8 cellular contexts compared by ENCODE assay signal in genomic region chr9:133742849-133743444, GRCh38. TPM values are rescaled to one million over a fixed set of nuclear protein-coding genes. Genes with fewer than 3 reads are reported as not detected.
DNase-seq lines count a peak whose midpoint lies in the region; ATAC-seq and TF ChIP-seq lines count a peak whose summit lies in the region.

No MANE protein-coding gene starts in this region.

- TF ChIP-seq CTCF in WI38 (IDR thresholded peaks at IDR 0.05; ENCODE audit: low read depth, low read length) (peak; percentile 99), breast epithelium (IDR thresholded peaks at IDR 0.05) (peak; percentile 81 to 94 (median 92))

- intact Hi-C loops in breast epithelium (cut with DNase I; ENCODE audit: low total_unique reads): no loop called here

- H3K9me3 ChIP-seq in breast epithelium: no peaks in the 10 kb centered on the region

- CTCF ChIA-PET in HEK293T (lab: Yijun Ruan, JAX): interaction anchor here (0.6 to 1.5 kb wide), 10 partner anchors 10 to 250 kb away, joined by 3 to 9 read pairs (median 3); no protein-coding TSS in a partner anchor

- H3K36me3 ChIP-seq in breast epithelium: no peaks in the 10 kb centered on the region

- TF ChIP-seq POLR2A in breast epithelium (IDR thresholded peaks at IDR 0.05): no peak

- H3K27ac ChIP-seq in breast epithelium: no peak overlapping the region

- no peak for ATAC-seq in HG03520 (IDR thresholded peaks at IDR 0.05; ENCODE audit: unreplicated experiment)

- H3K4me3 ChIP-seq in WI38 (ENCODE audit: low read depth, low read length) (no peak overlapping the region), breast epithelium (no peak overlapping the region)

- H3K4me1 ChIP-seq in breast epithelium: no peaks in the 10 kb centered on the region

- POLR2A ChIA-PET in HEK293T (lab: Yijun Ruan, JAX): interaction anchor here (1.5 kb wide), 1 partner anchor 11 kb away, joined by 5 read pairs; no protein-coding TSS in a partner anchor

- DNase-seq in COR-L47 (lab: John Stamatoyannopoulos, UW) (peak; percentile 82), HEK293T (ENCODE audit: extremely low spot score) (peak; percentile 86), NCI-H2196 treated with DMSO at 0.1 percent for 48 hours (lab: John Stamatoyannopoulos, UW; ENCODE audit: unreplicated experiment) (peak; percentile 37), breast epithelium (ENCODE audit: low spot score in 2 of 2) (peak; percentile 55 to 76), islet precursor cell (peak; percentile 97)
- DNase-seq in stimulated activated CD4-positive, alpha-beta T cell treated with anti-CD3 and anti-CD28 coated beads, Interleukin-1b, Interleukin-23, amount 100 ng/mL, for 4 hours (ENCODE audit: low read depth in 2 of 2): peak; percentile 65 to 68

- no peaks in the 10 kb centered on the region for H3K27me3 ChIP-seq in breast epithelium

TF ChIP-seq in HEK293T, 16 proteins besides CTCF, POLR2A, EP300 and RAD21:
- TF ChIP-seq LEF1 (IDR thresholded peaks at IDR 0.05; ENCODE audit: borderline replicate concordance) (no peak), PKNOX1 (IDR thresholded peaks at IDR 0.05) (0 out of 2 replicates have a peak, but pooled peaks have one; percentile 30)

RNA-seq across cellular contexts. Expression of gene SARDH, which starts 4.8 kb away (rescaled TPM):
- 1 to 10 TPM in 2 of 3 donors, under 1 TPM in 1; 0.16 to 2.0 (median 1.0) TPM for total RNA-seq in breast epithelium

Comparison
In these comparisons a context has a peak if more than half of its experiments do, and no peak if none do; other contexts are left out.
1. DNase-seq: peak in every context shown above with its lines; median percentile 97 in islet precursor cell; 86 in HEK293T; 82 in COR-L47; 66 in stimulated activated CD4-positive, alpha-beta T cell treated with anti-CD3 and anti-CD28 coated beads, Interleukin-1b, Interleukin-23, amount 100 ng/mL, for 4 hours; 66 in breast epithelium; 37 in NCI-H2196 treated with DMSO at 0.1 percent for 48 hours.